Comparison of ENCODE assay signal across 8 cellular contexts in the genomic region with DNA sequence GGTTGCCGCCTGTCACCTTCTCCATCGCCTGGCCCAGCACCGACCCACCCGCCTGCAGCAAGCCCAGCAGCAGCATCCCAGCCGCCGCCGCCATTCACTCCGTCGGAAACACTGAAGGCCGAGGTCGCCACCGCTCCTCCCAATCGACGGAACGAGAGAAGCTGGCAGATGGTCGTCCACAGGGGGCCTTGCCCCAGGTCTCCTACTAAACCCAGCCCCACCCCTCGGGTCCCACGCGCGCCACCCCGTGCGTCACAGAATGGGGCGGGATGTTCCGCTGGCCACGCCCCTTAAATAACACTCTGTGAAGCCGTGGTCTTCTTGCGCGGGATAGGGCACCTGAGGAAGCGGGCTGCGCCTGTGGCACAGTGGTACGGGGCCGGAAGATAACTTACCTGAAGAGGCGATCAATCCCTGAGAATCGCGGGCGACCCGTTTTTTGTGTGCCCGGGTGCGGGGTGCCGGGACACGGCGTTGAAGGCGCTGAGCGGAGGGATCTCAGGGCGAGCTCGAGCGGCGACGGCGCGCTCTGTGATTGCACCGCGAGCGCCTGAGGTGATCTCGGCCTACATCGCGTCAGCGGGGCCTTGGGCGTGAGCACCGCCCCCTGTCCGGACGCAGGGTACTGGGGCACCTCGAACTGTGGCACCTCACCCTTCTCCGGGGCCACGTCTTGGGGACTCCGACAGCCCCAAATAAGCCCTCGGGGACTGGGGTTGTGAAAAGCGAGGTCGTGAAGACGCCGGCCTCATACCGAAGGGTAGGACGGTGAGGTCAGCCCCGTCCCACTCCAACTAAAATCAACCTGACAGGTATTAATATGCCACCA. TPM values are rescaled to one million over a fixed set of nuclear protein-coding genes. Genes with fewer than 3 reads are reported as not detected.
DNase-seq lines count a peak whose midpoint lies in the region; ATAC-seq and TF ChIP-seq lines count a peak whose summit lies in the region.

A gene (minus strand): TSS at position 207 of the 829 bp plus-strand sequence. CDS start 113 bp downstream, at position 94.

- TF ChIP-seq CTCF in CD4-positive, alpha-beta T cell (IDR thresholded peaks at IDR 0.05) = no peak
- TF ChIP-seq CTCF in liver (IDR thresholded peaks at IDR 0.05; ENCODE audit: low read depth, low read length, missing input control) = peak; percentile 5

- intact Hi-C loops in CD4-positive, alpha-beta T cell (cut with DNase I, micrococcal nuclease) = loop anchor here (1.0 to 10.0 kb wide), 7 partner anchors 113 to 1870 kb away; a partner anchor contains a TSS
- intact Hi-C loops in activated CD4-positive, alpha-beta memory T cell treated with anti-CD3 and anti-CD28 coated beads for 36 hours (cut with micrococcal nuclease) = loop anchor here (1.0 to 10.0 kb wide), 7 partner anchors 45 to 1050 kb away; a partner anchor contains a TSS

- peaks cover 5 to 8% (median 7%) of the 10 kb centered on the region in 4 donors for H3K36me3 ChIP-seq in liver (ENCODE audit: control insufficient read depth in 4 of 4, insufficient read depth in 3 of 4, low read depth in 1 of 4, low read length in 3 of 4)

- H3K4me3 ChIP-seq in liver (ENCODE audit: low read depth in 1 of 3, low read length in 3 of 3) = peak within 1 kb of the TSS; percentile 71 to 93 (median 93)

- peak in 1 of 2 donors; percentile 7 for TF ChIP-seq RAD21 in liver (IDR thresholded peaks at IDR 0.05)

- H3K4me1 Mint-ChIP-seq in CD4-positive, alpha-beta T cell (ENCODE audit: low read depth) = peaks cover 40% of the 10 kb centered on the region
- H3K4me1 Mint-ChIP-seq in activated CD4-positive, alpha-beta memory T cell treated with anti-CD3 and anti-CD28 coated beads for 36 hours (ENCODE audit: low read depth) = peaks cover 30% of the 10 kb centered on the region

- ATAC-seq in CD4-positive, alpha-beta T cell (ENCODE audit: poor library complexity) = peak; percentile 82
- peak; percentile 87 for ATAC-seq in GM19455 (IDR thresholded peaks at IDR 0.05; ENCODE audit: unreplicated experiment)

- peak within 1 kb of the TSS; percentile 88 to 92 for H3K9ac ChIP-seq in liver (ENCODE audit: low read depth in 1 of 2, low read length in 2 of 2)

- peaks cover 19% of the 10 kb centered on the region for H3K36me3 Mint-ChIP-seq in CD4-positive, alpha-beta T cell (ENCODE audit: low read depth)
- H3K36me3 Mint-ChIP-seq in activated CD4-positive, alpha-beta memory T cell treated with anti-CD3 and anti-CD28 coated beads for 36 hours = peaks cover 27% of the 10 kb centered on the region

- H3K4me3 Mint-ChIP-seq in CD4-positive, alpha-beta T cell = peak within 1 kb of the TSS; percentile 96
- peak within 1 kb of the TSS; percentile 99 for H3K4me3 Mint-ChIP-seq in activated CD4-positive, alpha-beta memory T cell treated with anti-CD3 and anti-CD28 coated beads for 36 hours

- peak; percentile 84 to 95 (median 90) for DNase-seq in CD4-positive, alpha-beta T cell
- DNase-seq in HK-2 (ENCODE audit: unreplicated experiment) (peak; percentile 93), NCI-H82 treated with DMSO at 0.1 percent for 48 hours (lab: John Stamatoyannopoulos, UW; ENCODE audit: unreplicated experiment) (peak; percentile 79), dermis microvascular lymphatic vessel endothelial cell (ENCODE audit: low read depth in 2 of 2) (peak; percentile 83 to 94)
- DNase-seq in activated CD4-positive, alpha-beta memory T cell treated with anti-CD3 and anti-CD28 coated beads for 36 hours = peak; percentile 95
- peak; percentile 92 for DNase-seq in stimulated activated CD4-positive, alpha-beta T cell treated with anti-CD3 and anti-CD28 coated beads, Interleukin-4, amount 100 ng/mL, for 1 hour

- H3K9me3 ChIP-seq in CD4-positive, alpha-beta T cell (ENCODE audit: control insufficient read depth, low read length) = no peaks in the 10 kb centered on the region
- no peaks in the 10 kb centered on the region for H3K9me3 ChIP-seq in liver (ENCODE audit: control insufficient read depth in 4 of 4, low read length in 3 of 4)

- peaks cover 2 to 25% (median 13%) of the 10 kb centered on the region in 4 donors for H3K4me1 ChIP-seq in liver (ENCODE audit: control insufficient read depth in 4 of 4, insufficient read depth in 4 of 4, low read length in 3 of 4)

- no peaks in the 10 kb centered on the region for H3K27me3 Mint-ChIP-seq in CD4-positive, alpha-beta T cell
- peaks cover 2% of the 10 kb centered on the region for H3K27me3 Mint-ChIP-seq in activated CD4-positive, alpha-beta memory T cell treated with anti-CD3 and anti-CD28 coated beads for 36 hours

- POLR2A ChIA-PET in CD4-positive, alpha-beta T cell (lab: Charles Lee) = interaction anchor here (0.9 to 3.3 kb wide), 11 partner anchors 10 to 983 kb away, joined by 3 to 23 read pairs (median 4); a partner anchor contains a TSS
- POLR2A ChIA-PET in activated CD4-positive, alpha-beta memory T cell treated with anti-CD3 and anti-CD28 coated beads for 36 hours (lab: Charles Lee) = interaction anchor here (0.7 to 2.8 kb wide), 5 partner anchors 9 to 313 kb away, joined by 3 to 14 read pairs (median 4); a partner anchor contains a TSS

- peak within 1 kb of the TSS; percentile 84 for H3K27ac ChIP-seq in CD4-positive, alpha-beta T cell (ENCODE audit: low read depth, low read length)
- peak within 1 kb of the TSS; percentile 91 to 97 for H3K27ac ChIP-seq in liver (ENCODE audit: low read depth in 1 of 2, low read length in 2 of 2)

- WGBS in liver = under 1% methylated on average over 74 of the region's 74 CpGs

- H3K9me3 Mint-ChIP-seq in CD4-positive, alpha-beta T cell = no peaks in the 10 kb centered on the region
- H3K9me3 Mint-ChIP-seq in activated CD4-positive, alpha-beta memory T cell treated with anti-CD3 and anti-CD28 coated beads for 36 hours = no peaks in the 10 kb centered on the region

- H3K27me3 ChIP-seq in CD4-positive, alpha-beta T cell (ENCODE audit: control insufficient read depth, insufficient read depth, low read length) = no peaks in the 10 kb centered on the region
- no peaks in the 10 kb centered on the region for H3K27me3 ChIP-seq in liver (ENCODE audit: control insufficient read depth in 4 of 4, insufficient read depth in 4 of 4, low read length in 3 of 4)

- H3K27ac Mint-ChIP-seq in CD4-positive, alpha-beta T cell = peak within 1 kb of the TSS; percentile 98
- H3K27ac Mint-ChIP-seq in activated CD4-positive, alpha-beta memory T cell treated with anti-CD3 and anti-CD28 coated beads for 36 hours = peak within 1 kb of the TSS; percentile 100

- CTCF ChIA-PET in CD4-positive, alpha-beta T cell (lab: Charles Lee) = interaction anchor here (1.1 to 1.9 kb wide), 5 partner anchors 11 to 394 kb away, joined by 3 to 6 read pairs (median 4); a partner anchor contains a TSS
- CTCF ChIA-PET in activated CD4-positive, alpha-beta memory T cell treated with anti-CD3 and anti-CD28 coated beads for 36 hours (lab: Charles Lee) = interaction anchor here (0.7 to 1.9 kb wide), 7 partner anchors 8 to 394 kb away, joined by 3 to 5 read pairs (median 3); a partner anchor contains a TSS

TF ChIP-seq in liver, 16 proteins besides CTCF, POLR2A, EP300 and RAD21 (continues in another document):
- peak; percentile 27 for TF ChIP-seq FOXA2 (IDR thresholded peaks at IDR 0.05)
- no peak for TF ChIP-seq HNF4A (conservative IDR thresholded peaks at IDR 0.05)
- no peak for TF ChIP-seq JUND (IDR thresholded peaks at IDR 0.05)
- peak; percentile 11 for TF ChIP-seq NR2F2 (IDR thresholded peaks at IDR 0.05)
- TF ChIP-seq SP1 (IDR thresholded peaks at IDR 0.05) = peak; percentile 86
- TF ChIP-seq HNF4G (IDR thresholded peaks at IDR 0.05) = no peak
- TF ChIP-seq TAF1 (conservative IDR thresholded peaks at IDR 0.05) = peak; percentile 39
- TF ChIP-seq, protein P1, sequence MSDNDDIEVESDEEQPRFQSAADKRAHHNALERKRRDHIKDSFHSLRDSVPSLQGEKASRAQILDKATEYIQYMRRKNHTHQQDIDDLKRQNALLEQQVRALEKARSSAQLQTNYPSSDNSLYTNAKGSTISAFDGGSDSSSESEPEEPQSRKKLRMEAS (IDR thresholded peaks at IDR 0.05) = peak; percentile 69
- no peak for TF ChIP-seq FOXA1 (IDR thresholded peaks at IDR 0.05)
- peak; percentile 93 for TF ChIP-seq YY1 (IDR thresholded peaks at IDR 0.05)
- TF ChIP-seq, protein P2, sequence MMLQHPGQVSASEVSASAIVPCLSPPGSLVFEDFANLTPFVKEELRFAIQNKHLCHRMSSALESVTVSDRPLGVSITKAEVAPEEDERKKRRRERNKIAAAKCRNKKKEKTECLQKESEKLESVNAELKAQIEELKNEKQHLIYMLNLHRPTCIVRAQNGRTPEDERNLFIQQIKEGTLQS (IDR thresholded peaks at IDR 0.05) = no peak
- TF ChIP-seq, protein P3, sequence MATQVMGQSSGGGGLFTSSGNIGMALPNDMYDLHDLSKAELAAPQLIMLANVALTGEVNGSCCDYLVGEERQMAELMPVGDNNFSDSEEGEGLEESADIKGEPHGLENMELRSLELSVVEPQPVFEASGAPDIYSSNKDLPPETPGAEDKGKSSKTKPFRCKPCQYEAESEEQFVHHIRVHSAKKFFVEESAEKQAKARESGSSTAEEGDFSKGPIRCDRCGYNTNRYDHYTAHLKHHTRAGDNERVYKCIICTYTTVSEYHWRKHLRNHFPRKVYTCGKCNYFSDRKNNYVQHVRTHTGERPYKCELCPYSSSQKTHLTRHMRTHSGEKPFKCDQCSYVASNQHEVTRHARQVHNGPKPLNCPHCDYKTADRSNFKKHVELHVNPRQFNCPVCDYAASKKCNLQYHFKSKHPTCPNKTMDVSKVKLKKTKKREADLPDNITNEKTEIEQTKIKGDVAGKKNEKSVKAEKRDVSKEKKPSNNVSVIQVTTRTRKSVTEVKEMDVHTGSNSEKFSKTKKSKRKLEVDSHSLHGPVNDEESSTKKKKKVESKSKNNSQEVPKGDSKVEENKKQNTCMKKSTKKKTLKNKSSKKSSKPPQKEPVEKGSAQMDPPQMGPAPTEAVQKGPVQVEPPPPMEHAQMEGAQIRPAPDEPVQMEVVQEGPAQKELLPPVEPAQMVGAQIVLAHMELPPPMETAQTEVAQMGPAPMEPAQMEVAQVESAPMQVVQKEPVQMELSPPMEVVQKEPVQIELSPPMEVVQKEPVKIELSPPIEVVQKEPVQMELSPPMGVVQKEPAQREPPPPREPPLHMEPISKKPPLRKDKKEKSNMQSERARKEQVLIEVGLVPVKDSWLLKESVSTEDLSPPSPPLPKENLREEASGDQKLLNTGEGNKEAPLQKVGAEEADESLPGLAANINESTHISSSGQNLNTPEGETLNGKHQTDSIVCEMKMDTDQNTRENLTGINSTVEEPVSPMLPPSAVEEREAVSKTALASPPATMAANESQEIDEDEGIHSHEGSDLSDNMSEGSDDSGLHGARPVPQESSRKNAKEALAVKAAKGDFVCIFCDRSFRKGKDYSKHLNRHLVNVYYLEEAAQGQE (IDR thresholded peaks at IDR 0.05) = peak; percentile 90

RNA-seq across cellular contexts. Expression of the gene that starts here (rescaled TPM):
- total RNA-seq in CD4-positive, alpha-beta T cell = 10 to 100 TPM; 25.9 to 30.9 TPM
- 10 to 100 TPM; 72.3 to 74.7 TPM for total RNA-seq in activated CD4-positive, alpha-beta memory T cell treated with anti-CD3 and anti-CD28 coated beads for 36 hours
- total RNA-seq in dermis microvascular lymphatic vessel endothelial cell (102 and 174 TPM in 2 replicates), liver (100 to 1,000 TPM; 245 to 338 TPM)
- polyA plus RNA-seq in liver = 10 to 100 TPM; 56.4 to 95.7 TPM

Comparison
In these comparisons a context has a peak if more than half of its experiments do, and no peak if none do; other contexts are left out.
1. Peak in every context shown above with its lines: DNase-seq, ATAC-seq, H3K4me3 ChIP-seq and H3K27ac ChIP-seq.